ENCODE assay signal across 12 cellular contexts in genomic region chr20:58112017-58112781, GRCh38.
DNase-seq lines count a peak whose midpoint lies in the region; ATAC-seq, FAIRE-seq and TF ChIP-seq lines count a peak whose summit lies in the region.
"Had no signal": no experiment of that assay in that cellular context is flagged by ENCODE, and none has a peak within 500 bp of the region (broad histone marks: within the 10 kb centered on the region; RNA-seq: fewer than 3 reads in every experiment).

No MANE protein-coding gene starts in this region.

- peaks cover 22% of the 10 kb centered on the region for H3K4me1 Mint-ChIP-seq in astrocyte (ENCODE audit: low read depth, unreplicated experiment)
- H3K4me1 Mint-ChIP-seq: IgD-negative memory B cell had no signal

- no peaks in the 10 kb centered on the region for H3K36me3 ChIP-seq in astrocyte (ENCODE audit: insufficient read depth, low read length)

- H3K27ac Mint-ChIP-seq in astrocyte (ENCODE audit: unreplicated experiment) = peak overlapping the region; percentile 51
- H3K27ac Mint-ChIP-seq: IgD-negative memory B cell had no signal

- no peak overlapping the region for H3K4me3 ChIP-seq in astrocyte (ENCODE audit: insufficient read depth, low read depth, low read length)

- peaks cover 22% of the 10 kb centered on the region for H3K27me3 Mint-ChIP-seq in astrocyte (ENCODE audit: low read depth, unreplicated experiment)

- peak; percentile 34 for FAIRE-seq in astrocyte (lab: Jason Lieb, UNC)

- H3K9ac ChIP-seq in astrocyte (ENCODE audit: low read length) = peak overlapping the region; percentile 20

- no peak for TF ChIP-seq CTCF in astrocyte (IDR thresholded peaks at IDR 0.05; ENCODE audit: insufficient read depth, low read depth, low read length)

- ATAC-seq in left lobe of liver = no peak
- ATAC-seq in GM19035 (IDR thresholded peaks at IDR 0.05; ENCODE audit: unreplicated experiment) = no peak
- no peak for ATAC-seq in GM21723 (IDR thresholded peaks at IDR 0.05; ENCODE audit: unreplicated experiment)
- ATAC-seq in GM19463 (IDR thresholded peaks at IDR 0.05; ENCODE audit: unreplicated experiment) = no peak

- no peaks in the 10 kb centered on the region for H3K27me3 ChIP-seq in astrocyte (ENCODE audit: insufficient read depth, low read length)

- H3K4me1 ChIP-seq in astrocyte (ENCODE audit: insufficient read depth, low read length) = peaks cover 31% of the 10 kb centered on the region

- no peaks in the 10 kb centered on the region for H4K20me1 ChIP-seq in astrocyte (ENCODE audit: insufficient read depth, low read length)

- no peak overlapping the region for H2AFZ ChIP-seq in astrocyte (ENCODE audit: low read depth, low read length)

- peak overlapping the region; percentile 45 for H3K27ac ChIP-seq in astrocyte (ENCODE audit: low read depth, low read length)

- H3K4me2 ChIP-seq in astrocyte (ENCODE audit: low read length) = peak overlapping the region; percentile 54

- H3K36me3 Mint-ChIP-seq in astrocyte (ENCODE audit: low read depth, unreplicated experiment) = no peaks in the 10 kb centered on the region
- H3K36me3 Mint-ChIP-seq: IgD-negative memory B cell had no signal

- DNase-seq in AG20443 (ENCODE audit: low spot score) = peak; percentile 87
- DNase-seq in HS-5 (ENCODE audit: low read depth) = peak; percentile 97
- peak; percentile 82 for DNase-seq in astrocyte (ENCODE audit: low read depth)
- DNase-seq in left lobe of liver (ENCODE audit: low spot score) = peak; percentile 7
- DNase-seq in T-helper 9 cell = no peak
- DNase-seq: mesendoderm; NCI-H524; stimulated activated CD4-positive, alpha-beta T cell treated with anti-CD3 and anti-CD28 coated beads, Interleukin-12 subunit alpha, Interleukin-12 subunit beta, amount 100 ng/mL, for 4 hours had no signal

- H3K79me2 ChIP-seq in astrocyte (ENCODE audit: insufficient read depth, low read length) = no peaks in the 10 kb centered on the region

- no peak overlapping the region for H3K4me3 Mint-ChIP-seq in astrocyte (ENCODE audit: unreplicated experiment)
- H3K4me3 Mint-ChIP-seq: IgD-negative memory B cell had no signal

- H3K9me3 ChIP-seq in astrocyte (ENCODE audit: insufficient read depth, low read depth, low read length) = peaks cover 4% of the 10 kb centered on the region

- H3K9me3 Mint-ChIP-seq in astrocyte (ENCODE audit: unreplicated experiment) = peaks cover 5% of the 10 kb centered on the region
